In the genomic region with DNA sequence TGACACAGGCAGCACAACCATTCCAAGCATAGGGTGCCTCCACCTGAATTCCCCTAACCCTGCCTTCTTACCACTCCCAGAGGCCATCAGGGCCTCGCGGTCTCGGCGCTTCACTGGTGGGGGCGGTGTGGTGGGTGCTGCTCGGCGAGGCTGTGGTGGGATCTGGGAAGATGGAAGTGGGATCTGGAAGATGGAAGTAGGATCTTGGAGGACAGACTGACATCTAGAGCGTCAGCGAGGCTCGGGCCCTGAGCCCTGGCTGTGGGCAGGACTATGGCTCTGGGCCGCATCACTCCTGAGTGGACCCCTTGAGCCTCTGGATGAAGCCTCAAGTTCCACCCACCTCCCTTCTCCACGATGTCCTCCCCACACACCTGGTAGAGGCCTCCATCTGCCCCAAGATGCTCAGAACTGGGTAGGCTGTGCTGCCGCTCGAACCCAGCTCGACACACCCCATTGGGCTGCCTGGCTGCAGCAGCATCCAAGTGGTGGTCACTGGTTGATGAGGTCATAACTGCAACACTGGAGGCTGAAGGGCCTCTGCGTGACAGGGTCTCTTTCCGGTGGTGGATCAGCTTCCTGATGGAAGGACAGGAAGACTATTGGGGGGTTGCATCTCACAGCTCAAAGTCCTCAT, we compare ENCODE assay signal across 1 cellular context.
A peak's percentile ranks its signal among the peaks of the same experiment; 100 is the strongest.
TF ChIP-seq lines count a peak whose summit lies in the region.

No MANE protein-coding gene starts in this region.

TF ChIP-seq in HepG2, 621 proteins besides CTCF, POLR2A, EP300 and RAD21:
- TF ChIP-seq DNMT3B (CRISPR knock-in tag; conservative IDR thresholded peaks at IDR 0.05): no peak
- TF ChIP-seq ZNF614 (CRISPR knock-in tag; IDR thresholded peaks at IDR 0.05; ENCODE audit: borderline replicate concordance): no peak
- no peak for TF ChIP-seq GATAD1 (CRISPR knock-in tag; IDR thresholded peaks at IDR 0.05)
- no peak for TF ChIP-seq ZNF354B (CRISPR knock-in tag; IDR thresholded peaks at IDR 0.05)
- TF ChIP-seq, protein P1, sequence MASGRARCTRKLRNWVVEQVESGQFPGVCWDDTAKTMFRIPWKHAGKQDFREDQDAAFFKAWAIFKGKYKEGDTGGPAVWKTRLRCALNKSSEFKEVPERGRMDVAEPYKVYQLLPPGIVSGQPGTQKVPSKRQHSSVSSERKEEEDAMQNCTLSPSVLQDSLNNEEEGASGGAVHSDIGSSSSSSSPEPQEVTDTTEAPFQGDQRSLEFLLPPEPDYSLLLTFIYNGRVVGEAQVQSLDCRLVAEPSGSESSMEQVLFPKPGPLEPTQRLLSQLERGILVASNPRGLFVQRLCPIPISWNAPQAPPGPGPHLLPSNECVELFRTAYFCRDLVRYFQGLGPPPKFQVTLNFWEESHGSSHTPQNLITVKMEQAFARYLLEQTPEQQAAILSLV (CRISPR knock-in tag; IDR thresholded peaks at IDR 0.05; ENCODE audit: borderline replicate concordance): no peak
- TF ChIP-seq CHD4 (IDR thresholded peaks at IDR 0.05; ENCODE audit: borderline replicate concordance, low read length): no peak
- 0 out of 2 replicates have a peak, but pooled peaks have one; percentile 15 for TF ChIP-seq CREB1 (IDR thresholded peaks at IDR 0.05)
- no peak for TF ChIP-seq CREB1 (CRISPR knock-in tag; IDR thresholded peaks at IDR 0.05)
- no peak for TF ChIP-seq ONECUT2 (CRISPR knock-in tag; IDR thresholded peaks at IDR 0.05)
- TF ChIP-seq ETV5 (CRISPR knock-in tag; IDR thresholded peaks at IDR 0.05; ENCODE audit: borderline replicate concordance): no peak
- peak; percentile 27; the same call in 1 of the 2 replicates for TF ChIP-seq ATF7 (IDR thresholded peaks at IDR 0.05)
- TF ChIP-seq ATF7 (CRISPR knock-in tag; IDR thresholded peaks at IDR 0.05): no peak
